ENCODE assay signal across 1 cellular context in genomic region chr19:5628919-5629481, GRCh38.
TF ChIP-seq lines count a peak whose summit lies in the region.

No MANE protein-coding gene starts in this region.

TF ChIP-seq in WTC11, 78 proteins besides CTCF, POLR2A, EP300 and RAD21 (continued from another document):
- TF ChIP-seq ATF6 (CRISPR knock-in tag; IDR thresholded peaks at IDR 0.05) (no peak), ZNF425 (CRISPR knock-in tag; conservative IDR thresholded peaks at IDR 0.05) (no peak), NFATC4 (CRISPR knock-in tag; IDR thresholded peaks at IDR 0.05) (no peak), MLX (CRISPR knock-in tag; IDR thresholded peaks at IDR 0.05) (no peak), ZNF219 (CRISPR knock-in tag; IDR thresholded peaks at IDR 0.05; ENCODE audit: borderline replicate concordance) (no peak), ZNF121 (CRISPR knock-in tag; IDR thresholded peaks at IDR 0.05) (no peak), ATF2 (CRISPR knock-in tag; IDR thresholded peaks at IDR 0.05; ENCODE audit: borderline replicate concordance, low read depth) (no peak), TEAD1 (CRISPR knock-in tag; IDR thresholded peaks at IDR 0.05) (no peak), CREB1 (CRISPR knock-in tag; IDR thresholded peaks at IDR 0.05) (no peak)
